ENCODE assay signal across 27 cellular contexts in the genomic region with DNA sequence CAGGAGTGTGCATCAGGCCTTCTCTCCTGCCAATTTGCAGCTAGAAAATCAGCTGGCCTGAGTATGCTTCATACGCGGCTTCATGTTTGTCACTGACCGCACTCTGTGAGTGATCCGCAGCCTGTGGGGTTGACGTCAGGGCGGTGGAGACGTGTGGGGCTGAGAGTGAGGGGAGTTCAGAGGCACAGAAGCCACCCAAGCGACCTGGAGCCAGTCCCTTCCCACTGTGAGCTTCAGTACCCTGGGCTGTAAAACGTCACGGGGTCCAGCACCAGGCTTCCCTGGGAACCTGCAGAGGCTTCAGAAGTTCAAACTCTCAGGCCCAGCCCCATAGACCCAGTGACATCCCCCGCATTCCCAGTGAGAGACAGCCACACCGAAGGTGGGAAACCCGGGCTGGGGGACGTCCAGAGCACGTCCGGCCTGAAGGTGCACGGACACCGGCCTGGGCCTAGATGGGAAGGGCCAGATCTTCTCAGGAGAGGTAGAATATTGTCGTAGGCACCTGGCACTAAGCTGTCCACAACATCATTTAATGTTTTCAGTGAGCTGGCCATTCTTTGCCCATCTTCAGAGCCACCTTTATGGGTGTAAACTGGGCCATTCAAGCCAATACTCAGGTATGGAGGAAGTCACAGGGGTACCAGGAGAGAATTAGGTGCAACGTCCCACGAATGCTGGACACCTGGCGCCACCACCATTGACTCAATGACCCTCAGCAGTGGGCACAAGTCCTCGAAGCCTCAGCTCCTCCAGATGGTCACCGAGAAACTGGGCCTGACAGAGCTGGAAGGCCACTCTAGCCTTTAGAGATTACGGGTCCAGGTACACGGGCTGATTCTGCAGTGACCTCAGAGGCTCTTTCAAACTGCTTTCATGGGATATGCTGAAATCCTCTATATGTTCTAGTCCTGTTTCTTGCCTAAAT.
"Had no signal": no experiment of that assay in that cellular context is flagged by ENCODE, and none has a peak within 500 bp of the region (broad histone marks: within the 10 kb centered on the region; RNA-seq: fewer than 3 reads in every experiment).

No MANE protein-coding gene starts in this region.

- H3K4me3 ChIP-seq: neural progenitor cell, pancreas, psoas muscle, right lobe of liver, sigmoid colon, suprapubic skin, testis, tibial artery, transverse colon, upper lobe of right lung, uterus had no signal

- H3K27ac ChIP-seq: neural progenitor cell, neutrophil, pancreas, psoas muscle, right lobe of liver, sigmoid colon, suprapubic skin, testis, tibial artery, transverse colon, upper lobe of right lung, uterus had no signal

- H3K4me1 ChIP-seq: pancreas, psoas muscle, right lobe of liver, sigmoid colon, suprapubic skin, tibial artery, transverse colon, upper lobe of right lung, uterus had no signal

- H3K27me3 ChIP-seq: neural progenitor cell, neutrophil, pancreas, right lobe of liver, sigmoid colon, testis, transverse colon, upper lobe of right lung, uterus had no signal

- ATAC-seq: natural killer cell; pancreas; psoas muscle; right cardiac atrium; right lobe of liver; stimulated activated memory B cell treated with anti-CD40 and anti-IgM and Interleukin-4, amounts not matched to agents 10 μg/mL and 1 μg/mL and 100 μg/mL, for 72 hours; stimulated activated naive CD8-positive, alpha-beta T cell treated with anti-CD3 and anti-CD28 coated beads, Interleukin-15, amount 100 ng/mL, for 72 hours; stimulated activated naive CD8-positive, alpha-beta T cell treated with anti-CD3 and anti-CD28 coated beads, Interleukin-15, Interleukin-2, amounts not matched to agents 100 U/mL and 50 U/mL, for 24 hours; upper lobe of right lung had no signal

- H3K4me2 ChIP-seq: neural progenitor cell had no signal

- H2AFZ ChIP-seq: neural progenitor cell had no signal

- H3K9me3 ChIP-seq: neutrophil, pancreas, psoas muscle, right lobe of liver, sigmoid colon, suprapubic skin, testis, tibial artery, transverse colon, upper lobe of right lung, uterus had no signal

- H3K9ac ChIP-seq: neural progenitor cell had no signal

- DNase-seq: naive thymus-derived CD4-positive, alpha-beta T cell; natural killer cell; nucleus accumbens; pancreas; psoas muscle; right cardiac atrium; right lobe of liver; sigmoid colon; small intestine; stimulated activated CD4-positive, alpha-beta T cell treated with anti-CD3 and anti-CD28 coated beads, Interleukin-12 subunit alpha, Interleukin-12 subunit beta, amount 100 ng/mL, for 4 hours; stimulated activated CD4-positive, alpha-beta T cell treated with anti-CD3 and anti-CD28 coated beads, Interleukin-1b, Interleukin-23, amount 100 ng/mL, for 48 hours; stimulated activated CD4-positive, alpha-beta T cell treated with anti-CD3 and anti-CD28 coated beads, Interleukin-4, amount 100 ng/mL, for 1 hour; stimulated activated CD4-positive, alpha-beta T cell treated with anti-CD3 and anti-CD28 coated beads, Interleukin-4, amount 100 ng/mL, for 4 hours; stimulated activated CD8-positive, alpha-beta memory T cell treated with anti-CD3 and anti-CD28 coated beads, Interleukin-4, amount 100 ng/mL, for 48 hours; stimulated activated naive CD4-positive, alpha-beta T cell; stimulated activated naive CD8-positive, alpha-beta T cell treated with anti-CD3 and anti-CD28 coated beads, Interleukin-15, amount 100 ng/mL, for 72 hours; stimulated activated naive CD8-positive, alpha-beta T cell treated with anti-CD3 and anti-CD28 coated beads, Interleukin-15, Interleukin-2, amounts not matched to agents 100 U/mL and 50 U/mL, for 24 hours; substantia nigra; testis; tibial artery; transverse colon; upper lobe of right lung; uterus had no signal

- H3K36me3 ChIP-seq: neural progenitor cell, neutrophil, pancreas, right lobe of liver, sigmoid colon, suprapubic skin, tibial artery, transverse colon, upper lobe of right lung, uterus had no signal
